ENCODE assay signal across 8 cellular contexts in genomic region chr6:7542065-7542877, GRCh38. TPM values are rescaled to one million over a fixed set of nuclear protein-coding genes. Genes with fewer than 3 reads are reported as not detected.
DNase-seq lines count a peak whose midpoint lies in the region; ATAC-seq, FAIRE-seq and TF ChIP-seq lines count a peak whose summit lies in the region.

No MANE protein-coding gene starts in this region.

- CTCF ChIA-PET in activated B cell treated with CpG ODN at 0.5 μM for 24 hours (lab: Charles Lee), result no interaction called here

- peak; percentile 23 for DNase-seq in activated B cell treated with CpG ODN at 0.5 μM for 24 hours
- peak; percentile 15 to 20 for DNase-seq in frontal cortex (ENCODE audit: low spot score in 2 of 2)
- peak; percentile 89 for DNase-seq in osteoblast (ENCODE audit: insufficient read length, low spot score, missing footprints)
- no peak for DNase-seq in G401 (ENCODE audit: low spot score)
- DNase-seq in NOMO-1 treated with dmso at 0.1 percent for 144 hours (lab: John Stamatoyannopoulos, UW; ENCODE audit: unreplicated experiment), result no peak
- no peak for DNase-seq in amniotic stem cell (lab: John Stamatoyannopoulos, UW)

- no peak for FAIRE-seq in frontal cortex (lab: Jason Lieb, UNC)

- ATAC-seq in GM19351 (IDR thresholded peaks at IDR 0.05; ENCODE audit: unreplicated experiment) (peak; percentile 11), activated B cell treated with CpG ODN at 0.5 μM for 24 hours (ENCODE audit: low read depth) (peak; percentile 29)

- peak overlapping the region; percentile 67 for H2AFZ ChIP-seq in osteoblast (ENCODE audit: low read length)

- peaks cover 13% of the 10 kb centered on the region for H3K4me1 Mint-ChIP-seq in activated B cell treated with CpG ODN at 0.5 μM for 24 hours

- peaks cover 26% of the 10 kb centered on the region for H3K4me1 ChIP-seq in osteoblast (ENCODE audit: insufficient read depth, low read length)

- H3K4me3 ChIP-seq in osteoblast (ENCODE audit: insufficient read depth, low read length), result peak overlapping the region; percentile 84

- H3K27ac Mint-ChIP-seq in activated B cell treated with CpG ODN at 0.5 μM for 24 hours, result no peak overlapping the region

- no peaks in the 10 kb centered on the region for H3K36me3 ChIP-seq in osteoblast (ENCODE audit: insufficient read depth, low read length)

- H3K36me3 Mint-ChIP-seq in activated B cell treated with CpG ODN at 0.5 μM for 24 hours (ENCODE audit: low read depth), result no peaks in the 10 kb centered on the region

- H3K4me2 ChIP-seq in osteoblast (ENCODE audit: insufficient read depth, low read length), result peak overlapping the region; percentile 83

- intact Hi-C loops in activated B cell treated with CpG ODN at 0.5 μM for 24 hours (cut with micrococcal nuclease), result loop anchor here (2.0 kb wide), 1 partner anchor 49 kb away; the partner anchor contains the start of gene SNRNP48

- in situ Hi-C loops in G401 (cut with HindIII; ENCODE audit: low sequenced_read_pairs), result no loop called here

- peaks cover 46% of the 10 kb centered on the region for H3K79me2 ChIP-seq in osteoblast (ENCODE audit: insufficient read depth, low read length)

- peak overlapping the region; percentile 60 for H3K27ac ChIP-seq in 22Rv1
- peak overlapping the region; percentile 75 for H3K27ac ChIP-seq in osteoblast (ENCODE audit: low read depth, low read length)

- POLR2A ChIA-PET in activated B cell treated with CpG ODN at 0.5 μM for 24 hours (lab: Charles Lee), result no interaction called here

- TF ChIP-seq CTCF in 22Rv1 (IDR thresholded peaks at IDR 0.05) (no peak; the same call in 1 of the 2 replicates), activated B cell treated with CpG ODN at 0.5 μM for 24 hours (IDR thresholded peaks at IDR 0.05) (no peak), osteoblast (IDR thresholded peaks at IDR 0.05; ENCODE audit: extremely low read depth, low read depth, low read length) (no peak)

- H3K27me3 ChIP-seq in osteoblast (ENCODE audit: insufficient read depth, low read length), result no peaks in the 10 kb centered on the region

- no peaks in the 10 kb centered on the region for H3K9me3 ChIP-seq in osteoblast (ENCODE audit: low read depth, low read length)

- H4K20me1 ChIP-seq in osteoblast (ENCODE audit: insufficient read depth, low read length), result peaks cover 5% of the 10 kb centered on the region

- H3K9me3 Mint-ChIP-seq in activated B cell treated with CpG ODN at 0.5 μM for 24 hours, result no peaks in the 10 kb centered on the region

- H3K27me3 Mint-ChIP-seq in activated B cell treated with CpG ODN at 0.5 μM for 24 hours, result peaks cover 54% of the 10 kb centered on the region

- H3K4me3 Mint-ChIP-seq in activated B cell treated with CpG ODN at 0.5 μM for 24 hours, result peak overlapping the region; percentile 81

RNA-seq across cellular contexts. Expression of gene DSP, which starts 0.8 kb away (rescaled TPM):
- 0.02 TPM in 2 replicates for total RNA-seq in activated B cell treated with CpG ODN at 0.5 μM for 24 hours
- 6.9 TPM for total RNA-seq in frontal cortex
- total RNA-seq in osteoblast, result 84.0 and 119 TPM in 2 replicates
- 118 and 161 TPM in 2 replicates for total RNA-seq in G401 (2014; rRNA removed; shearing (Covaris generic))

RNA-seq across cellular contexts. Expression of gene SNRNP48, which starts 47.7 kb away (rescaled TPM):
- total RNA-seq in activated B cell treated with CpG ODN at 0.5 μM for 24 hours (15.4 and 18.7 TPM in 2 replicates), frontal cortex (15.9 TPM), osteoblast (15.9 and 19.7 TPM in 2 replicates)
- total RNA-seq in G401 (2014; rRNA removed; shearing (Covaris generic)), result 11.4 and 18.4 TPM in 2 replicates

Comparison
In these comparisons a context has a peak if more than half of its experiments do, and no peak if none do; other contexts are left out.
1. DNase-seq: peak in activated B cell treated with CpG ODN at 0.5 μM for 24 hours (single experiment), frontal cortex (2 of 2) and osteoblast (single experiment); none in G401 (single experiment), NOMO-1 treated with dmso at 0.1 percent for 144 hours (single experiment) and amniotic stem cell (single experiment).
2. RNA of gene DSP, which starts 0.8 kb away (total RNA-seq): 118 to 161 TPM in G401 and 84.0 to 119 TPM in osteoblast; 6.9 TPM in frontal cortex (single experiment) and 0.02 TPM in activated B cell treated with CpG ODN at 0.5 μM for 24 hours; every median in the first group is over 10 times any median in the second.